20 cellular contexts compared by ENCODE assay signal in the genomic region with DNA sequence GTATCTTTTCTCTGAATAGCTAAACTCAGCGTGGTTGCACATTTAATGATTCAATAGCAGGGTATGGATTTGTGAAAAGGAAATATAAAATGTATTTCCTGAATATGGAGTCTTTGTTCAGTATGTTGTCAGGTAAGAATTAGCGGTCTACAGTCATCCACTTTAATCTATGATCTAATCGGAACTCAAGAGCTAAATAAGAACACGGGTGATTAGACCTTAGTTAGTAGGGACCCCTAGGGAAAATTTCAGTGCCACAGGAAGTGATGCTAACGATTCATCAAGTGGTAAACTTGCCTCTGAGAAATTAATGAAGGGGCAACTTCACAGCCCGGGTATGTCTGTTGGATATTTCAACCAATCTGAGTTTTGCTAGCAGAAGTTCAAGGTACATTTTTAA. TPM values are rescaled to one million over a fixed set of nuclear protein-coding genes. Genes with fewer than 3 reads are reported as not detected.
A peak's percentile ranks its signal among the peaks of the same experiment; 100 is the strongest.
DNase-seq lines count a peak whose midpoint lies in the region; ATAC-seq, FAIRE-seq and TF ChIP-seq lines count a peak whose summit lies in the region.
"Had no signal": no experiment of that assay in that cellular context is flagged by ENCODE, and none has a peak within 500 bp of the region (broad histone marks: within the 10 kb centered on the region; RNA-seq: fewer than 3 reads in every experiment).

No MANE protein-coding gene starts in this region.

- peak overlapping the region in 9 of 11 experiments; percentile 8 to 51 (median 28); a peak in 11 of 22 replicates for H3K4me2 ChIP-seq in BLaER1 treated with 17β-estradiol and CSF1 and Interleukin-3, amounts not matched to agents 10 nM and 100 nM
- H3K4me2 ChIP-seq in OCI-LY3 (ENCODE audit: low read length) (no peak overlapping the region), keratinocyte (ENCODE audit: control insufficient read depth, extremely low read depth, insufficient read depth, low read depth, low read length) (no peak overlapping the region)

- H3K9me3 ChIP-seq in BLaER1 treated with 17β-estradiol and CSF1 and Interleukin-3, amounts not matched to agents 10 nM and 100 nM (replicated peaks in 1 of 11) = no peaks in the 10 kb centered on the region
- H3K9me3 ChIP-seq in OCI-LY3 (ENCODE audit: insufficient read depth, low read length) (no peaks in the 10 kb centered on the region), keratinocyte (ENCODE audit: control insufficient read depth, low read depth, low read length) (no peaks in the 10 kb centered on the region), Peyer's patch (no peaks in the 10 kb centered on the region)

- H3K9ac ChIP-seq in BLaER1 treated with 17β-estradiol and CSF1 and Interleukin-3, amounts not matched to agents 10 nM and 100 nM = no peak overlapping the region
- H3K9ac ChIP-seq in OCI-LY3 (ENCODE audit: low read length) = no peak overlapping the region
- H3K9ac ChIP-seq in keratinocyte (ENCODE audit: control insufficient read depth, extremely low read depth, insufficient read depth, low read length) = no peak overlapping the region

- no peak for TF ChIP-seq POLR2A in Peyer's patch (IDR thresholded peaks at IDR 0.05)

- H3K36me3 ChIP-seq in BLaER1 treated with 17β-estradiol and CSF1 and Interleukin-3, amounts not matched to agents 10 nM and 100 nM = no peaks in the 10 kb centered on the region
- no peaks in the 10 kb centered on the region for H3K36me3 ChIP-seq in OCI-LY3 (replicated peaks; ENCODE audit: low read depth, low read length)
- H3K36me3 ChIP-seq in keratinocyte (ENCODE audit: control insufficient read depth in 2 of 2, extremely low read depth in 1 of 2, insufficient read depth in 2 of 2, low read length in 2 of 2) = no peaks in the 10 kb centered on the region
- H3K36me3 ChIP-seq in Peyer's patch = no peaks in the 10 kb centered on the region

- POLR2A ChIA-PET in activated CD4-positive, alpha-beta T cell treated with anti-CD3 and anti-CD28 coated beads for 36 hours (lab: Charles Lee) = no interaction called here

- no peaks in the 10 kb centered on the region for H3K27me3 Mint-ChIP-seq in activated CD4-positive, alpha-beta T cell treated with anti-CD3 and anti-CD28 coated beads for 36 hours
- H3K27me3 Mint-ChIP-seq: IgD-negative memory B cell had no signal

- no peak overlapping the region for H3K27ac ChIP-seq in BLaER1 treated with 17β-estradiol and CSF1 and Interleukin-3, amounts not matched to agents 10 nM and 100 nM
- H3K27ac ChIP-seq in OCI-LY3 (ENCODE audit: low read length) (no peak overlapping the region), keratinocyte (ENCODE audit: control insufficient read depth, insufficient read depth, low read length) (no peak overlapping the region), Peyer's patch (no peak overlapping the region)
- H3K27ac ChIP-seq: C4-2B had no signal

- no peak overlapping the region for H3K4me3 Mint-ChIP-seq in activated CD4-positive, alpha-beta T cell treated with anti-CD3 and anti-CD28 coated beads for 36 hours
- H3K4me3 Mint-ChIP-seq: IgD-negative memory B cell had no signal

- H3K27me3 ChIP-seq in BLaER1 treated with 17β-estradiol and CSF1 and Interleukin-3, amounts not matched to agents 10 nM and 100 nM = no peaks in the 10 kb centered on the region
- no peaks in the 10 kb centered on the region for H3K27me3 ChIP-seq in OCI-LY3 (ENCODE audit: low read depth, low read length)
- H3K27me3 ChIP-seq in keratinocyte (ENCODE audit: control insufficient read depth, extremely low read depth, insufficient read depth, low read length) = no peaks in the 10 kb centered on the region
- no peaks in the 10 kb centered on the region for H3K27me3 ChIP-seq in Peyer's patch

- CTCF ChIA-PET in activated CD4-positive, alpha-beta T cell treated with anti-CD3 and anti-CD28 coated beads for 36 hours (lab: Charles Lee) = no interaction called here

- H3K36me3 Mint-ChIP-seq in activated CD4-positive, alpha-beta T cell treated with anti-CD3 and anti-CD28 coated beads for 36 hours (ENCODE audit: low read depth) = no peaks in the 10 kb centered on the region
- H3K36me3 Mint-ChIP-seq: IgD-negative memory B cell had no signal

- no peak overlapping the region for H3K27ac Mint-ChIP-seq in activated CD4-positive, alpha-beta T cell treated with anti-CD3 and anti-CD28 coated beads for 36 hours
- H3K27ac Mint-ChIP-seq: IgD-negative memory B cell had no signal

- H3K79me2 ChIP-seq in OCI-LY3 (ENCODE audit: low read length) (no peaks in the 10 kb centered on the region), keratinocyte (ENCODE audit: control insufficient read depth, insufficient read depth, low read length) (peaks cover 3% of the 10 kb centered on the region)

- no peaks in the 10 kb centered on the region for H4K20me1 ChIP-seq in BLaER1 treated with 17β-estradiol and CSF1 and Interleukin-3, amounts not matched to agents 10 nM and 100 nM
- H4K20me1 ChIP-seq in OCI-LY3 (ENCODE audit: insufficient read depth, low read length) = no peaks in the 10 kb centered on the region
- H4K20me1 ChIP-seq in keratinocyte (ENCODE audit: control insufficient read depth, extremely low read depth, insufficient read depth, low read length) = no peaks in the 10 kb centered on the region

- ATAC-seq in activated CD4-positive, alpha-beta T cell treated with anti-CD3 and anti-CD28 coated beads for 36 hours = no peak
- no peak for ATAC-seq in GM18519 (IDR thresholded peaks at IDR 0.05; ENCODE audit: low FRiP score, unreplicated experiment)

- TF ChIP-seq CTCF in OCI-LY3 (IDR thresholded peaks at IDR 0.05; ENCODE audit: low read depth, low read length) (no peak), keratinocyte (optimal IDR thresholded peaks at IDR 0.05 in 1 of 3, IDR thresholded peaks at IDR 0.05 in 1 of 3, conservative IDR thresholded peaks at IDR 0.05 in 1 of 3; ENCODE audit: extremely low read depth in 1 of 3, insufficient read depth in 2 of 3, low read length in 3 of 3) (no peak), Peyer's patch (IDR thresholded peaks at IDR 0.05) (no peak)

- H2AFZ ChIP-seq in OCI-LY3 (ENCODE audit: low read depth, low read length) (0 out of 2 replicates have a peak overlapping the region, but pooled peaks have one; percentile 1), keratinocyte (ENCODE audit: control insufficient read depth, low read length) (peak overlapping the region; percentile 1)

- peak; percentile 70 for FAIRE-seq in keratinocyte (lab: Jason Lieb, UNC)
- FAIRE-seq: GM18507, GM19239 had no signal

- no peak for DNase-seq in keratinocyte (ENCODE audit: low read depth, low spot score)
- peak; percentile 7 for DNase-seq in renal cortical epithelial cell (ENCODE audit: low read depth)
- DNase-seq in activated CD4-positive, alpha-beta T cell treated with anti-CD3 and anti-CD28 coated beads for 36 hours = no peak
- no peak for DNase-seq in Peyer's patch
- DNase-seq in T1000 (lab: John Stamatoyannopoulos, UW) = no peak
- DNase-seq: GDM1, NCI-H1105, NCI-H2029 treated with DMSO at 0.1 percent for 48 hours, NCI-H2171 treated with DMSO at 0.1 percent for 48 hours, NCI-H446, NCI-H526, OCI-M1, SHP77 had no signal

- H3K4me3 ChIP-seq in BLaER1 treated with 17β-estradiol and CSF1 and Interleukin-3, amounts not matched to agents 10 nM and 100 nM = no peak overlapping the region
- no peak overlapping the region for H3K4me3 ChIP-seq in OCI-LY3 (ENCODE audit: low read length)
- H3K4me3 ChIP-seq in keratinocyte (ENCODE audit: control insufficient read depth in 2 of 3, extremely low read depth in 1 of 3, insufficient read depth in 2 of 3, low read depth in 1 of 3, low read length in 3 of 3) = no peak overlapping the region
- no peak overlapping the region for H3K4me3 ChIP-seq in Peyer's patch

- peaks cover 5% of the 10 kb centered on the region for H3K9me3 Mint-ChIP-seq in activated CD4-positive, alpha-beta T cell treated with anti-CD3 and anti-CD28 coated beads for 36 hours (ENCODE audit: low read depth)

- no peaks in the 10 kb centered on the region for H3K9me1 ChIP-seq in keratinocyte (ENCODE audit: control insufficient read depth, extremely low read depth, insufficient read depth, low read length)

- intact Hi-C loops in activated CD4-positive, alpha-beta T cell treated with anti-CD3 and anti-CD28 coated beads for 36 hours (cut with DNase I, micrococcal nuclease) = no loop called here

- H3K4me1 ChIP-seq in BLaER1 treated with 17β-estradiol and CSF1 and Interleukin-3, amounts not matched to agents 10 nM and 100 nM = peaks cover 0 to 9% (median 6%) of the 10 kb centered on the region in 10 experiments; a peak in 11 of 20 replicates
- H3K4me1 ChIP-seq in OCI-LY3 (ENCODE audit: low read length) (no peaks in the 10 kb centered on the region), keratinocyte (ENCODE audit: control insufficient read depth, extremely low read depth, insufficient read depth, low read length) (peaks cover 39% of the 10 kb centered on the region), Peyer's patch (no peaks in the 10 kb centered on the region)

- dilution Hi-C loops in keratinocyte (cut with MboI; ENCODE audit: extremely low pct_ligation_motif_present, low sequenced_read_pairs) = no loop called here

- no peaks in the 10 kb centered on the region for H3K4me1 Mint-ChIP-seq in activated CD4-positive, alpha-beta T cell treated with anti-CD3 and anti-CD28 coated beads for 36 hours
- H3K4me1 Mint-ChIP-seq: IgD-negative memory B cell had no signal

RNA-seq across cellular contexts. Expression of gene PCDH7, which starts 47.0 kb away (rescaled TPM):
- polyA plus RNA-seq in keratinocyte = 28.1 to 38.5 TPM (median 30.1 TPM) in 3 replicates
- polyA plus RNA-seq in keratinocyte (2011; ENCODE audit: low read depth) = 7.7 TPM
- polyA plus RNA-seq in keratinocyte (2011; cell fraction: cytosol; rRNA removed) = 11.5 and 14.8 TPM in 2 replicates
- 66.4 and 68.4 TPM in 2 replicates for polyA plus RNA-seq in keratinocyte (2011; cell fraction: nucleus; rRNA removed)
- polyA plus RNA-seq in keratinocyte (2012; ENCODE audit: low replicate concordance) = 8.7 and 30.7 TPM in 2 replicates
- 88.0 to 111 TPM (median 93.2 TPM) in 3 replicates for polyA minus RNA-seq in keratinocyte
- 32.0 TPM for polyA minus RNA-seq in keratinocyte (2011; cell fraction: cytosol; rRNA and poly(A)+ RNA removed)
- polyA minus RNA-seq in keratinocyte (2011; cell fraction: nucleus; rRNA and poly(A)+ RNA removed) = 131 and 201 TPM in 2 replicates
- total RNA-seq in renal cortical epithelial cell = 0.94 and 4.0 TPM in 2 replicates
- total RNA-seq in activated CD4-positive, alpha-beta T cell treated with anti-CD3 and anti-CD28 coated beads for 36 hours = not detected
- total RNA-seq in Peyer's patch = 10 to 100 TPM in 1 of 4 donors, 1 to 10 TPM in 3; 4.9 to 42.1 (median 7.6) TPM
- polyA plus RNA-seq: IgD-negative memory B cell had no signal

Comparison
In these comparisons a context has a peak if more than half of its experiments do, and no peak if none do; other contexts are left out.
1. H3K4me2 ChIP-seq: peak in BLaER1 treated with 17β-estradiol and CSF1 and Interleukin-3, amounts not matched to agents 10 nM and 100 nM (9 of 11); none in OCI-LY3 (single experiment) and keratinocyte (single experiment).